In genomic region chr12:56230449-56231183, GRCh38 we compare ENCODE assay signal across 1 cellular context.
TF ChIP-seq lines count a peak whose summit lies in the region.

No MANE protein-coding gene starts in this region.

TF ChIP-seq in HepG2, 621 proteins besides CTCF, POLR2A, EP300 and RAD21 (continued from another document and continues in another):
- TF ChIP-seq ZNF800 (CRISPR knock-in tag; IDR thresholded peaks at IDR 0.05) (no peak), KLF9 (CRISPR knock-in tag; IDR thresholded peaks at IDR 0.05; ENCODE audit: low read depth) (no peak), HIVEP1 (CRISPR knock-in tag; IDR thresholded peaks at IDR 0.05) (0 out of 2 replicates have a peak, but pooled peaks have one; percentile 11), ZFP91 (CRISPR knock-in tag; IDR thresholded peaks at IDR 0.05; ENCODE audit: borderline replicate concordance) (no peak), ZNF232 (CRISPR knock-in tag; IDR thresholded peaks at IDR 0.05; ENCODE audit: borderline replicate concordance) (no peak; the same call in 1 of the 2 replicates), NR2F6 (IDR thresholded peaks at IDR 0.05) (peak; percentile 40), NR2F6 (CRISPR knock-in tag; IDR thresholded peaks at IDR 0.05) (no peak; the same call in 1 of the 2 replicates), POGZ (CRISPR knock-in tag; IDR thresholded peaks at IDR 0.05) (peak; percentile 18; the same call in 1 of the 2 replicates), NR2F1 (CRISPR knock-in tag; IDR thresholded peaks at IDR 0.05) (peak in 1 of 2 experiments; percentile 13; a peak in 1 of 4 replicates), ZFX (CRISPR knock-in tag; IDR thresholded peaks at IDR 0.05; ENCODE audit: low read depth) (peak; percentile 87), BRCA1 (CRISPR knock-in tag; IDR thresholded peaks at IDR 0.05) (0 out of 2 replicates have a peak, but pooled peaks have one; percentile 49), ZNF138 (CRISPR knock-in tag; IDR thresholded peaks at IDR 0.05; ENCODE audit: low read depth) (no peak), KLF16 (CRISPR knock-in tag; IDR thresholded peaks at IDR 0.05) (peak in 1 of 2 experiments; percentile 78; a peak in 2 of 4 replicates), ZNF83 (CRISPR knock-in tag; IDR thresholded peaks at IDR 0.05; ENCODE audit: borderline replicate concordance) (peak; percentile 46; the same call in 1 of the 2 replicates), DNMT3B (CRISPR knock-in tag; conservative IDR thresholded peaks at IDR 0.05) (peak; percentile 48; the same call in 1 of the 2 replicates), TBX3 (IDR thresholded peaks at IDR 0.05; ENCODE audit: borderline replicate concordance) (0 out of 2 replicates have a peak, but pooled peaks have one; percentile 6), ZNF788 (CRISPR knock-in tag; IDR thresholded peaks at IDR 0.05; ENCODE audit: borderline replicate concordance) (no peak; the same call in 1 of the 2 replicates), XRCC5 (optimal IDR thresholded peaks at IDR 0.05; ENCODE audit: low read length) (peak; percentile 2), BHLHE40 (IDR thresholded peaks at IDR 0.05; ENCODE audit: low read length) (0 out of 2 replicates have a peak, but pooled peaks have one; percentile 26), TGIF2 (CRISPR knock-in tag; IDR thresholded peaks at IDR 0.05) (0 out of 2 replicates have a peak, but pooled peaks have one; percentile 12), ZNF335 (CRISPR knock-in tag; IDR thresholded peaks at IDR 0.05) (no peak), ZNF740 (CRISPR knock-in tag; IDR thresholded peaks at IDR 0.05) (no peak; the same call in 1 of the 2 replicates), WIZ (CRISPR knock-in tag; IDR thresholded peaks at IDR 0.05) (no peak), TOPORS (CRISPR knock-in tag; IDR thresholded peaks at IDR 0.05) (no peak), SAP130 (CRISPR knock-in tag; IDR thresholded peaks at IDR 0.05; ENCODE audit: low read depth) (peak; percentile 72), MZF1 (CRISPR knock-in tag; IDR thresholded peaks at IDR 0.05; ENCODE audit: borderline replicate concordance) (no peak), JUN (CRISPR knock-in tag; IDR thresholded peaks at IDR 0.05) (peak; percentile 68; the same call in 1 of the 2 replicates), CHD4 (IDR thresholded peaks at IDR 0.05; ENCODE audit: borderline replicate concordance, low read length) (0 out of 2 replicates have a peak, but pooled peaks have one; percentile 15), SIN3A (IDR thresholded peaks at IDR 0.05; ENCODE audit: borderline replicate concordance, low read depth, low read length) (peak; percentile 25; the same call in 1 of the 2 replicates), ZFP90 (CRISPR knock-in tag; IDR thresholded peaks at IDR 0.05; ENCODE audit: borderline replicate concordance) (peak; percentile 19), ZMAT5 (CRISPR knock-in tag; IDR thresholded peaks at IDR 0.05; ENCODE audit: borderline replicate concordance, low read depth) (no peak), DR1 (CRISPR knock-in tag; IDR thresholded peaks at IDR 0.05) (0 out of 2 replicates have a peak, but pooled peaks have one; percentile 57), ZNF562 (CRISPR knock-in tag; IDR thresholded peaks at IDR 0.05; ENCODE audit: borderline replicate concordance) (no peak), KDM2A (CRISPR knock-in tag; IDR thresholded peaks at IDR 0.05; ENCODE audit: borderline replicate concordance, low read depth) (0 out of 2 replicates have a peak, but pooled peaks have one; percentile 18), FOSL2 (CRISPR knock-in tag; IDR thresholded peaks at IDR 0.05) (peak; percentile 32; the same call in 1 of the 2 replicates), ZNF670 (CRISPR knock-in tag; IDR thresholded peaks at IDR 0.05; ENCODE audit: borderline replicate concordance) (peak; percentile 62; the same call in 1 of the 2 replicates), ATM (IDR thresholded peaks at IDR 0.05; ENCODE audit: borderline replicate concordance) (no peak), ZNF224 (CRISPR knock-in tag; IDR thresholded peaks at IDR 0.05) (no peak), MTERF4 (CRISPR knock-in tag; IDR thresholded peaks at IDR 0.05) (no peak), ZBED4 (CRISPR knock-in tag; IDR thresholded peaks at IDR 0.05; ENCODE audit: borderline replicate concordance) (peak; percentile 22; the same call in 1 of the 2 replicates), ZNF431 (CRISPR knock-in tag; IDR thresholded peaks at IDR 0.05; ENCODE audit: borderline replicate concordance, low read depth) (peak; percentile 85; the same call in 1 of the 2 replicates), ZBTB7A (CRISPR knock-in tag; IDR thresholded peaks at IDR 0.05) (peak; percentile 54), PPARG (CRISPR knock-in tag; conservative IDR thresholded peaks at IDR 0.05) (peak; percentile 88), SALL2 (CRISPR knock-in tag; IDR thresholded peaks at IDR 0.05) (peak; percentile 21; the same call in 1 of the 2 replicates), FIP1L1 (IDR thresholded peaks at IDR 0.05; ENCODE audit: borderline replicate concordance, insufficient read depth, low read depth, low read length) (no peak), PHF20 (CRISPR knock-in tag; IDR thresholded peaks at IDR 0.05) (peak; percentile 58; the same call in 1 of the 2 replicates), ATF7 (IDR thresholded peaks at IDR 0.05) (no peak), ATF7 (CRISPR knock-in tag; IDR thresholded peaks at IDR 0.05) (peak; percentile 50; the same call in 1 of the 2 replicates), HMGA1 (CRISPR knock-in tag; conservative IDR thresholded peaks at IDR 0.05) (no peak), SIX1 (CRISPR knock-in tag; IDR thresholded peaks at IDR 0.05; ENCODE audit: borderline replicate concordance) (no peak), LCORL (IDR thresholded peaks at IDR 0.05) (no peak), LCORL (CRISPR knock-in tag; IDR thresholded peaks at IDR 0.05) (peak; percentile 59; the same call in 1 of the 2 replicates)
- TF ChIP-seq, protein P1, sequence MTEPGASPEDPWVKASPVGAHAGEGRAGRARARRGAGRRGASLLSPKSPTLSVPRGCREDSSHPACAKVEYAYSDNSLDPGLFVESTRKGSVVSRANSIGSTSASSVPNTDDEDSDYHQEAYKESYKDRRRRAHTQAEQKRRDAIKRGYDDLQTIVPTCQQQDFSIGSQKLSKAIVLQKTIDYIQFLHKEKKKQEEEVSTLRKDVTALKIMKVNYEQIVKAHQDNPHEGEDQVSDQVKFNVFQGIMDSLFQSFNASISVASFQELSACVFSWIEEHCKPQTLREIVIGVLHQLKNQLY (CRISPR knock-in tag; IDR thresholded peaks at IDR 0.05): 0 out of 2 replicates have a peak, but pooled peaks have one; percentile 32
- TF ChIP-seq, protein P2, sequence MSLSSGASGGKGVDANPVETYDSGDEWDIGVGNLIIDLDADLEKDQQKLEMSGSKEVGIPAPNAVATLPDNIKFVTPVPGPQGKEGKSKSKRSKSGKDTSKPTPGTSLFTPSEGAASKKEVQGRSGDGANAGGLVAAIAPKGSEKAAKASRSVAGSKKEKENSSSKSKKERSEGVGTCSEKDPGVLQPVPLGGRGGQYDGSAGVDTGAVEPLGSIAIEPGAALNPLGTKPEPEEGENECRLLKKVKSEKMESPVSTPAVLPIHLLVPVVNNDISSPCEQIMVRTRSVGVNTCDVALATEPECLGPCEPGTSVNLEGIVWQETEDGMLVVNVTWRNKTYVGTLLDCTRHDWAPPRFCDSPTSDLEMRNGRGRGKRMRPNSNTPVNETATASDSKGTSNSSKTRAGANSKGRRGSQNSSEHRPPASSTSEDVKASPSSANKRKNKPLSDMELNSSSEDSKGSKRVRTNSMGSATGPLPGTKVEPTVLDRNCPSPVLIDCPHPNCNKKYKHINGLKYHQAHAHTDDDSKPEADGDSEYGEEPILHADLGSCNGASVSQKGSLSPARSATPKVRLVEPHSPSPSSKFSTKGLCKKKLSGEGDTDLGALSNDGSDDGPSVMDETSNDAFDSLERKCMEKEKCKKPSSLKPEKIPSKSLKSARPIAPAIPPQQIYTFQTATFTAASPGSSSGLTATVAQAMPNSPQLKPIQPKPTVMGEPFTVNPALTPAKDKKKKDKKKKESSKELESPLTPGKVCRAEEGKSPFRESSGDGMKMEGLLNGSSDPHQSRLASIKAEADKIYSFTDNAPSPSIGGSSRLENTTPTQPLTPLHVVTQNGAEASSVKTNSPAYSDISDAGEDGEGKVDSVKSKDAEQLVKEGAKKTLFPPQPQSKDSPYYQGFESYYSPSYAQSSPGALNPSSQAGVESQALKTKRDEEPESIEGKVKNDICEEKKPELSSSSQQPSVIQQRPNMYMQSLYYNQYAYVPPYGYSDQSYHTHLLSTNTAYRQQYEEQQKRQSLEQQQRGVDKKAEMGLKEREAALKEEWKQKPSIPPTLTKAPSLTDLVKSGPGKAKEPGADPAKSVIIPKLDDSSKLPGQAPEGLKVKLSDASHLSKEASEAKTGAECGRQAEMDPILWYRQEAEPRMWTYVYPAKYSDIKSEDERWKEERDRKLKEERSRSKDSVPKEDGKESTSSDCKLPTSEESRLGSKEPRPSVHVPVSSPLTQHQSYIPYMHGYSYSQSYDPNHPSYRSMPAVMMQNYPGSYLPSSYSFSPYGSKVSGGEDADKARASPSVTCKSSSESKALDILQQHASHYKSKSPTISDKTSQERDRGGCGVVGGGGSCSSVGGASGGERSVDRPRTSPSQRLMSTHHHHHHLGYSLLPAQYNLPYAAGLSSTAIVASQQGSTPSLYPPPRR (CRISPR knock-in tag; IDR thresholded peaks at IDR 0.05; ENCODE audit: borderline replicate concordance): peak; percentile 57; the same call in 1 of the 2 replicates
